13 cellular contexts compared by ENCODE assay signal in the genomic region with DNA sequence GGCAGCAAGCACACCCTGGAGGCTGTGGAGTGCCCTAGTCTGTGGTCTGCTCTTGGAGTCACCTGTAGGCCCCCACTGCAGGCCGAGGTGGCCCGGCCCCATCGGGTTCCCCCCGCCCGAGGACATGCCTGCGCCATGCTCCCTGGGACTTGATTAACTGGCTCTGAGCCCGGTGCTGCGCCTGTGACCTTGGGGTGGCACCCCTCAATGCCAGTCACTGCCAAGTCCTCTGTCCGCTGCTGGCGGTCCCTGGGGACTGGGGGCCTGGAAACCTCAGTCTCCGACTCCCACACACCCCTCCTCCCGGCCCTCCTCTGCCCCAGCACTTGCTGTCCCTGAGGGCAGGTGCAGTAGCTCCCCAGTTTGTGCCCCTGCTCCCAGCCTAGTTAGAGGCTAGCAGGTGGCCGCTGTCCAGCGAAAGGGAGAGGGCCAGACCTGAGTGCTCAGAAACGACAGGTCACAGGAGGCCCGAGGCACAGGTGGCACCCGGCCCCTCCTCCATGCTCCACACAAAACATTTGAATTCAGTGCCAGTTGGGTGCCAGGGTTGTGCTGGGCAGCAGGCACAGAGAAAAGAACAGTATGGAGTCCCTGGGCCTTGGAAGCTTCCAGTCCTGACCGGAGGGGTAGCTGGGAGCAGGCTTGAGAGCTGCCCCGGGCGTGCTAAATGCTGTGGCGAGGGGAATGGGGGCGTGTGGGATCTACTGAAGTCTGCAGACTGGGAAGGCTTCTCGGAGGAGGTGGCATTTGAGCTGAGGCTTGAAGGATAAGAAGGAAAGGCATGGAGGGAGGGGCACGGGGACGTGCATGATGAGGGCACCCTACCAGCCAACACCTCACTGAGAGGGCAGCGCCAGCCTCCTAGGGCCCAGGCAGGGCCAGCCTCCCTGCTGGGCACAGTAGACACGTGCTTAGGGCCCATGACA. TPM values are rescaled to one million over a fixed set of nuclear protein-coding genes. Genes with fewer than 3 reads are reported as not detected.
A peak's percentile ranks its signal among the peaks of the same experiment; 100 is the strongest.
DNase-seq lines count a peak whose midpoint lies in the region; ATAC-seq, FAIRE-seq and TF ChIP-seq lines count a peak whose summit lies in the region.
"Had no signal": no experiment of that assay in that cellular context is flagged by ENCODE, and none has a peak within 500 bp of the region (broad histone marks: within the 10 kb centered on the region; RNA-seq: fewer than 3 reads in every experiment).

No MANE protein-coding gene starts in this region.

- H3K9me3 ChIP-seq in A549, result no peaks in the 10 kb centered on the region
- H3K9me3 ChIP-seq in heart left ventricle, result no peaks in the 10 kb centered on the region
- H3K9me3 ChIP-seq in neural progenitor cell (ENCODE audit: low read depth), result no peaks in the 10 kb centered on the region
- no peaks in the 10 kb centered on the region for H3K9me3 ChIP-seq in spleen

- FAIRE-seq in A549 (lab: Jason Lieb, UNC), result no peak
- FAIRE-seq: H54 had no signal

- no peak overlapping the region for H3K4me3 Mint-ChIP-seq in neural progenitor cell
- no peak overlapping the region for H3K4me3 Mint-ChIP-seq in Calu3 (ENCODE audit: low read depth, unreplicated experiment)

- TF ChIP-seq POLR2A in A549 (IDR thresholded peaks at IDR 0.05; ENCODE audit: low read length), result no peak
- no peak for TF ChIP-seq POLR2A in heart left ventricle (IDR thresholded peaks at IDR 0.05)
- TF ChIP-seq POLR2A in spleen (IDR thresholded peaks at IDR 0.05), result no peak

- H3K9ac ChIP-seq in neural progenitor cell, result no peak overlapping the region

- TF ChIP-seq EP300 in A549 (IDR thresholded peaks at IDR 0.05) (no peak), Ishikawa (IDR thresholded peaks at IDR 0.05; ENCODE audit: borderline replicate concordance) (no peak)

- H3K4me3 ChIP-seq in A549 (no peak overlapping the region), heart left ventricle (no peak overlapping the region), neural progenitor cell (no peak overlapping the region), spleen (no peak overlapping the region)

- H3K4me2 ChIP-seq in A549 (no peak overlapping the region), neural progenitor cell (no peak overlapping the region)

- peaks cover 8% of the 10 kb centered on the region for H3K27me3 Mint-ChIP-seq in neural progenitor cell (ENCODE audit: insufficient read depth, low read depth)
- H3K27me3 Mint-ChIP-seq in Calu3 (ENCODE audit: unreplicated experiment), result peaks cover 21% of the 10 kb centered on the region

- peak overlapping the region; percentile 72 for H3K27ac Mint-ChIP-seq in neural progenitor cell
- no peak overlapping the region for H3K27ac Mint-ChIP-seq in Calu3 (ENCODE audit: unreplicated experiment)

- no TSS peak for BruUV-seq in Calu3 (replicated peaks; lab: Mats Ljungman, UMichigan)

- peaks cover 8% of the 10 kb centered on the region for H3F3A ChIP-seq in neural progenitor cell (ENCODE audit: low read depth)

- POLR2A ChIA-PET in A549 (lab: Yijun Ruan, JAX), result no interaction called here

- peaks cover 17% of the 10 kb centered on the region for H4K20me1 ChIP-seq in neural progenitor cell (ENCODE audit: low read depth)

- H2AFZ ChIP-seq in neural progenitor cell (replicated peaks), result no peak overlapping the region

- H3K4me1 ChIP-seq in A549, result peaks cover 7% of the 10 kb centered on the region; the same call in 1 of the 3 replicates
- peaks cover 0 to 35% (median 15%) of the 10 kb centered on the region in 12 donors for H3K4me1 ChIP-seq in heart left ventricle
- H3K4me1 ChIP-seq in neural progenitor cell, result peaks cover 7% of the 10 kb centered on the region
- H3K4me1 ChIP-seq in spleen, result no peaks in the 10 kb centered on the region

- intact Hi-C loops in heart left ventricle (cut with DNase I), result loop anchor here in 1 of 10 donors (5.0 kb wide), 1 partner anchor 113 kb away; no protein-coding TSS in a partner anchor
- intact Hi-C loops in sciatic nerve (cut with DNase I), result no loop called here
- intact Hi-C loops in Calu3 (cut with micrococcal nuclease; ENCODE audit: unreplicated experiment), result no loop called here
- intact Hi-C loops in spleen (cut with DNase I; ENCODE audit: low total_unique reads), result no loop called here

- TF ChIP-seq RAD21 in A549 (conservative IDR thresholded peaks at IDR 0.05 in 1 of 2, IDR thresholded peaks at IDR 0.05 in 1 of 2), result no peak
- no peak for TF ChIP-seq RAD21 in Ishikawa (IDR thresholded peaks at IDR 0.05; ENCODE audit: low read depth)

- ATAC-seq in A549, result no peak
- peak; percentile 48 to 76 (median 66) for ATAC-seq in heart left ventricle
- ATAC-seq in sciatic nerve, result no peak

- H3K79me2 ChIP-seq in neural progenitor cell (ENCODE audit: low read depth), result no peaks in the 10 kb centered on the region

- CTCF ChIA-PET in A549 (lab: Yijun Ruan, JAX) (interaction anchor here (1.0 to 1.1 kb wide), 2 partner anchors 21 to 183 kb away, joined by 3 read pairs; no protein-coding TSS in a partner anchor), Calu3 (lab: Charles Lee) (interaction anchor here (0.5 kb wide), 1 partner anchor 25 kb away, joined by 4 read pairs; no protein-coding TSS in a partner anchor)

- no peaks in the 10 kb centered on the region for H3K27me3 ChIP-seq in heart left ventricle
- peaks cover 5% of the 10 kb centered on the region for H3K27me3 ChIP-seq in neural progenitor cell
- H3K27me3 ChIP-seq in spleen (replicated peaks in 1 of 7), result no peaks in the 10 kb centered on the region

- TF ChIP-seq CTCF in A549 (IDR thresholded peaks at IDR 0.05) (no peak), heart left ventricle (IDR thresholded peaks at IDR 0.05) (no peak), neural progenitor cell (IDR thresholded peaks at IDR 0.05) (no peak), Calu3 (IDR thresholded peaks at IDR 0.05; ENCODE audit: unreplicated experiment) (no peak), spleen (IDR thresholded peaks at IDR 0.05 in 8 of 11, conservative IDR thresholded peaks at IDR 0.05 in 3 of 11) (no peak)

- DNase-seq in A549 (ENCODE audit: low read depth in 1 of 2, low spot score in 1 of 2), result no peak
- DNase-seq in heart left ventricle, result peak; percentile 62 to 82 (median 65)
- DNase-seq in neural progenitor cell (ENCODE audit: low spot score), result no peak
- DNase-seq in sciatic nerve (ENCODE audit: low spot score), result no peak
- no peak for DNase-seq in Calu3
- no peak for DNase-seq in spleen
- no peak for DNase-seq in NCI-H187 (lab: John Stamatoyannopoulos, UW)
- DNase-seq: NCI-H1436 treated with DMSO at 0.1 percent for 48 hours, NCI-H2081 treated with DMSO at 0.1 percent for 48 hours, NCI-H345 had no signal

- H3K36me3 Mint-ChIP-seq in neural progenitor cell, result no peaks in the 10 kb centered on the region
- H3K36me3 Mint-ChIP-seq in Calu3 (ENCODE audit: insufficient read depth, unreplicated experiment), result peaks cover 17% of the 10 kb centered on the region

- H3K36me3 ChIP-seq in heart left ventricle (no peaks in the 10 kb centered on the region), neural progenitor cell (no peaks in the 10 kb centered on the region), spleen (no peaks in the 10 kb centered on the region)

- H3K4me1 Mint-ChIP-seq in neural progenitor cell (peaks cover 54% of the 10 kb centered on the region), Calu3 (ENCODE audit: low read depth, unreplicated experiment) (no peaks in the 10 kb centered on the region)

- 76% methylated on average over 21 of the region's 27 CpGs for WGBS in A549 (ENCODE audit: missing lambda C conversion rate)
- WGBS in heart left ventricle, 4 donors, result 56 to 70% (median 65%) methylated on average over 23 to 27 of the region's 27 CpGs
- 84 to 94% (median 88%) methylated on average over 14 to 27 of the region's 27 CpGs for WGBS in spleen, 5 donors

- H3K9me3 Mint-ChIP-seq in neural progenitor cell (no peaks in the 10 kb centered on the region), Calu3 (ENCODE audit: low read depth, unreplicated experiment) (no peaks in the 10 kb centered on the region)

- H3K27ac ChIP-seq in A549 (no peak overlapping the region), heart left ventricle (peak overlapping the region in 8 of 12 donors; percentile 38 to 74 (median 50)), neural progenitor cell (no peak overlapping the region), spleen (no peak overlapping the region)

RNA-seq across cellular contexts. Expression of gene FLRT1, which starts 16.4 kb away (rescaled TPM):
- polyA plus RNA-seq in A549 (2011; rRNA removed), result 0.28 and 0.31 TPM in 2 replicates
- polyA plus RNA-seq in A549 (2012; cell fraction: cytosol; rRNA removed), result 0.08 and 0.10 TPM in 2 replicates
- 0.02 and 0.10 TPM in 2 replicates for polyA plus RNA-seq in A549 (2012; cell fraction: nucleus; rRNA removed)
- 0.07 to 0.13 TPM (median 0.10 TPM) in 3 replicates for polyA plus RNA-seq in A549 (2017; fragmentation: RNase III; extraction: RNeasy Plus Mini Kit Qiagen cat#74134 plus additional on column Dnase treatment)
- 0.58 and 0.73 TPM in 2 replicates for polyA minus RNA-seq in A549 (2011; rRNA and poly(A)+ RNA removed)
- total RNA-seq in heart left ventricle, result 1 to 10 TPM in 1 of 9 donors, under 1 TPM in 8; 0.20 to 1.4 (median 0.37) TPM
- under 1 TPM; 0.22 to 0.46 TPM for polyA plus RNA-seq in heart left ventricle
- total RNA-seq in neural progenitor cell (ENCODE audit: low replicate concordance), result 0.11 and 0.12 TPM in 2 replicates
- total RNA-seq in sciatic nerve, result 3.5 TPM
- total RNA-seq in Calu3 (2022), result 0.09 and 0.10 TPM in 2 replicates
- under 1 TPM in 5 of 7 donors, not detected in 2; 0.10 to 0.51 (median 0.17) TPM for total RNA-seq in spleen
- under 1 TPM in 2 of 3 donors, not detected in 1; 0.03 to 0.16 TPM for polyA plus RNA-seq in spleen
- total RNA-seq: LHCN-M2 had no signal

RNA-seq across cellular contexts. Expression of gene OTUB1, which starts 33.1 kb away (rescaled TPM):
- polyA plus RNA-seq in A549 (2011; rRNA removed) (109 and 113 TPM in 2 replicates), A549 (2017; fragmentation: RNase III; extraction: RNeasy Plus Mini Kit Qiagen cat#74134 plus additional on column Dnase treatment) (94.0 to 97.4 TPM (median 95.8 TPM) in 3 replicates), heart left ventricle (10 to 100 TPM; 46.7 to 83.1 TPM), spleen (10 to 100 TPM; 65.5 to 89.7 (median 83.5) TPM)
- 235 and 277 TPM in 2 replicates for polyA plus RNA-seq in A549 (2012; cell fraction: cytosol; rRNA removed)
- polyA plus RNA-seq in A549 (2012; cell fraction: nucleus; rRNA removed), result 475 and 538 TPM in 2 replicates
- polyA minus RNA-seq in A549 (2011; rRNA and poly(A)+ RNA removed), result 88.6 and 93.5 TPM in 2 replicates
- total RNA-seq in heart left ventricle (10 to 100 TPM; 47.4 to 73.1 (median 54.5) TPM), neural progenitor cell (ENCODE audit: low replicate concordance) (51.3 and 84.8 TPM in 2 replicates), sciatic nerve (38.7 TPM), Calu3 (2022) (96.9 and 103 TPM in 2 replicates), spleen (10 to 100 TPM; 56.1 to 65.8 (median 58.8) TPM)

RNA-seq across cellular contexts. Expression of gene COX8A, which starts 44.9 kb away (rescaled TPM):
- polyA plus RNA-seq in A549 (2011; rRNA removed) (312 and 358 TPM in 2 replicates), A549 (2017; fragmentation: RNase III; extraction: RNeasy Plus Mini Kit Qiagen cat#74134 plus additional on column Dnase treatment) (750 to 794 TPM (median 759 TPM) in 3 replicates), heart left ventricle (1,000 to 10,000 TPM; 2,141 to 2,448 TPM), spleen (100 to 1,000 TPM; 340 to 698 (median 481) TPM)
- polyA plus RNA-seq in A549 (2012; cell fraction: cytosol; rRNA removed), result 1,415 and 1,671 TPM in 2 replicates
- polyA plus RNA-seq in A549 (2012; cell fraction: nucleus; rRNA removed), result 2,004 and 2,028 TPM in 2 replicates
- 299 and 328 TPM in 2 replicates for polyA minus RNA-seq in A549 (2011; rRNA and poly(A)+ RNA removed)
- total RNA-seq in heart left ventricle (1,000 to 10,000 TPM in 4 of 9 donors, 100 to 1,000 TPM in 5; 673 to 1,925 (median 988) TPM), neural progenitor cell (ENCODE audit: low replicate concordance) (86.0 and 337 TPM in 2 replicates), sciatic nerve (118 TPM), Calu3 (2022) (313 and 325 TPM in 2 replicates), spleen (100 to 1,000 TPM; 181 to 531 (median 217) TPM)

Comparison
In these comparisons a context has a peak if more than half of its experiments do, and no peak if none do; other contexts are left out.
1. ATAC-seq: peak in heart left ventricle (4 of 4); none in A549 (0 of 2) and sciatic nerve (single experiment).
2. DNase-seq: peak in heart left ventricle (5 of 5); none in A549 (0 of 2), neural progenitor cell (single experiment), sciatic nerve (single experiment), Calu3 (single experiment), spleen (single experiment) and NCI-H187 (0 of 2).
3. H3K27ac ChIP-seq: peak in heart left ventricle (8 of 12); none in A549 (0 of 2), neural progenitor cell (single experiment) and spleen (0 of 8).